ENCODE assay signal across 17 cellular contexts in genomic region chr4:6806924-6807676, GRCh38. TPM values are rescaled to one million over a fixed set of nuclear protein-coding genes. Genes with fewer than 3 reads are reported as not detected.
DNase-seq lines count a peak whose midpoint lies in the region; ATAC-seq and TF ChIP-seq lines count a peak whose summit lies in the region.
"Had no signal": no experiment of that assay in that cellular context is flagged by ENCODE, and none has a peak within 500 bp of the region (broad histone marks: within the 10 kb centered on the region; RNA-seq: fewer than 3 reads in every experiment).

No MANE protein-coding gene starts in this region.

- H3K4me3 ChIP-seq in fibroblast of the aortic adventitia (ENCODE audit: low read depth, low read length) (no peak overlapping the region), gastrocnemius medialis (no peak overlapping the region)
- H3K4me3 ChIP-seq: BLaER1 had no signal

- H3K4me1 ChIP-seq in gastrocnemius medialis: peaks cover 62 to 73% of the 10 kb centered on the region in 2 donors
- H3K4me1 ChIP-seq: BLaER1 had no signal

- H3K27me3 ChIP-seq in gastrocnemius medialis: no peaks in the 10 kb centered on the region
- H3K27me3 ChIP-seq: BLaER1 had no signal

- H3K9me3 Mint-ChIP-seq in stimulated activated naive B cell treated with anti-CD40 and anti-IgM and Interleukin-4, amounts not matched to agents 10 μg/mL and 1 μg/mL and 100 μg/mL, for 72 hours: no peaks in the 10 kb centered on the region
- H3K9me3 Mint-ChIP-seq: H9; T-helper 2 cell treated with Interferon-gamma antibody and Interleukin-4, amounts not matched to agents 5 μg/mL and 100 μg/mL, for 36 hours had no signal

- ATAC-seq in gastrocnemius medialis (no peak), left lobe of liver (no peak), GM21786 (IDR thresholded peaks at IDR 0.05; ENCODE audit: unreplicated experiment) (no peak)
- ATAC-seq in stimulated activated naive B cell treated with anti-CD40 and anti-IgM and Interleukin-4, amounts not matched to agents 10 μg/mL and 1 μg/mL and 100 μg/mL, for 72 hours (replicated peaks): no peak
- ATAC-seq: stimulated activated naive CD8-positive, alpha-beta T cell treated with anti-CD3 and anti-CD28 coated beads, Interleukin-15, Interleukin-2, amounts not matched to agents 100 U/mL and 50 U/mL, for 24 hours had no signal

- H3K27ac ChIP-seq in gastrocnemius medialis: peak overlapping the region; percentile 75 to 85 (median 81)
- H3K27ac ChIP-seq: BLaER1 had no signal

- H3K9me3 ChIP-seq in gastrocnemius medialis: no peaks in the 10 kb centered on the region

- no peak for TF ChIP-seq POLR2A in gastrocnemius medialis (IDR thresholded peaks at IDR 0.05)

- peak; percentile 31 for DNase-seq in HCEC 1CT
- DNase-seq in SKM-1 treated with dmso at 0.1 percent for 144 hours (lab: John Stamatoyannopoulos, UW; ENCODE audit: unreplicated experiment): peak; percentile 55
- DNase-seq in fibroblast of the aortic adventitia (ENCODE audit: low read depth): peak; percentile 13
- DNase-seq in gastrocnemius medialis: no peak
- DNase-seq in left lobe of liver (ENCODE audit: low spot score): no peak
- no peak for DNase-seq in midbrain (lab: John Stamatoyannopoulos, UW)
- DNase-seq in stimulated activated naive B cell treated with anti-CD40 and anti-IgM and Interleukin-4, amounts not matched to agents 10 μg/mL and 1 μg/mL and 100 μg/mL, for 72 hours: no peak
- DNase-seq: activated gamma-delta T cell; H9; mesendoderm; NCI-H1092 treated with DMSO at 0.1 percent for 48 hours; NCI-H2227 treated with DMSO at 0.1 percent for 48 hours; stimulated activated CD4-positive, alpha-beta T cell treated with anti-CD3 and anti-CD28 coated beads, Interleukin-4, amount 100 ng/mL, for 24 hours; stimulated activated naive CD8-positive, alpha-beta T cell treated with anti-CD3 and anti-CD28 coated beads, Interleukin-15, Interleukin-2, amounts not matched to agents 100 U/mL and 50 U/mL, for 24 hours had no signal

- no peak for TF ChIP-seq CTCF in fibroblast of the aortic adventitia (IDR thresholded peaks at IDR 0.05; ENCODE audit: insufficient read depth, low read length)
- TF ChIP-seq CTCF in gastrocnemius medialis (IDR thresholded peaks at IDR 0.05 in 4 of 5, conservative IDR thresholded peaks at IDR 0.05 in 1 of 5): no peak

- H3K36me3 ChIP-seq in gastrocnemius medialis: no peaks in the 10 kb centered on the region

- no peak overlapping the region for H3K4me3 Mint-ChIP-seq in stimulated activated naive B cell treated with anti-CD40 and anti-IgM and Interleukin-4, amounts not matched to agents 10 μg/mL and 1 μg/mL and 100 μg/mL, for 72 hours
- H3K4me3 Mint-ChIP-seq: H9; T-helper 2 cell treated with Interferon-gamma antibody and Interleukin-4, amounts not matched to agents 5 μg/mL and 100 μg/mL, for 36 hours had no signal

- peaks cover 3 to 17% of the 10 kb centered on the region in 2 donors for H3K36me3 Mint-ChIP-seq in stimulated activated naive B cell treated with anti-CD40 and anti-IgM and Interleukin-4, amounts not matched to agents 10 μg/mL and 1 μg/mL and 100 μg/mL, for 72 hours

- in situ Hi-C loops in gastrocnemius medialis (cut with MboI; ENCODE audit: low sequenced_read_pairs in 4 of 4): no loop called here

- H3K27me3 Mint-ChIP-seq in stimulated activated naive B cell treated with anti-CD40 and anti-IgM and Interleukin-4, amounts not matched to agents 10 μg/mL and 1 μg/mL and 100 μg/mL, for 72 hours: no peaks in the 10 kb centered on the region

- H3K27ac Mint-ChIP-seq in stimulated activated naive B cell treated with anti-CD40 and anti-IgM and Interleukin-4, amounts not matched to agents 10 μg/mL and 1 μg/mL and 100 μg/mL, for 72 hours: no peak overlapping the region
- H3K27ac Mint-ChIP-seq: T-helper 2 cell treated with Interferon-gamma antibody and Interleukin-4, amounts not matched to agents 5 μg/mL and 100 μg/mL, for 36 hours had no signal

- peaks cover 11 to 32% of the 10 kb centered on the region in 2 donors for H3K4me1 Mint-ChIP-seq in stimulated activated naive B cell treated with anti-CD40 and anti-IgM and Interleukin-4, amounts not matched to agents 10 μg/mL and 1 μg/mL and 100 μg/mL, for 72 hours

- intact Hi-C loops in gastrocnemius medialis (cut with DNase I; ENCODE audit: low total_unique reads): no loop called here

RNA-seq across cellular contexts. Expression of gene KIAA0232, which starts 24.6 kb away (rescaled TPM):
- total RNA-seq in fibroblast of the aortic adventitia (ENCODE audit: low replicate concordance) (18.1 and 28.7 TPM in 2 replicates), gastrocnemius medialis (10 to 100 TPM; 39.1 to 66.4 (median 60.4) TPM), left lobe of liver (16.6 TPM)

Comparison
In these comparisons a context has a peak if more than half of its experiments do, and no peak if none do; other contexts are left out.
1. DNase-seq: peak in HCEC 1CT (single experiment), SKM-1 treated with dmso at 0.1 percent for 144 hours (single experiment) and fibroblast of the aortic adventitia (single experiment); none in gastrocnemius medialis (0 of 2), left lobe of liver (single experiment), midbrain (single experiment) and stimulated activated naive B cell treated with anti-CD40 and anti-IgM and Interleukin-4, amounts not matched to agents 10 μg/mL and 1 μg/mL and 100 μg/mL, for 72 hours (single experiment).